ENCODE assay signal across 8 cellular contexts in the genomic region with DNA sequence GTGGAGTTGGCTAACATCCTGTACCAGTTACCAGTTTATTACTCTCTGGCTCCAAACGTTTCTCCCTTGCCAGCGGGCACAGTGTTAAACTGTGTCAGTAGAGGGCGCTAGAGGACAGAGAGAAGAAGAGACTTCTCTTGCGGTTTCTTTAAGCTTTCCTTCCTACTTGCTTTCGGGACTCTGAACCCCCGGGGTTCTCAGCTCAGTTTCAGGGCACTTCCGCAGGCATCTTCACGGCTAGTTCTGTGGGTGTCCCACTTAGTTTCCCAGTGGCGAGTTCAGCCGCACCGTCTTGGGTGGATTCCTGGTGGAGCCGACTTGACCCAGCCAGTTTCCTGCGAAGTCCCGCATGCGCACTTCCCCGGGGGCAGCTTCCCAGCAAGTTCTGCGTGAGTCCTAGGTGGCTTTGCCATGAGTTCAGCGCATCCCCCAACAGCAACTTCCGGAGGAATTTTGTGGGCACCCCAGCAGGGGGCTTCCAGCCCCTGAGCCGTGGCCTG. TPM values are rescaled to one million over a fixed set of nuclear protein-coding genes. Genes with fewer than 3 reads are reported as not detected.
DNase-seq lines count a peak whose midpoint lies in the region; ATAC-seq, FAIRE-seq and TF ChIP-seq lines count a peak whose summit lies in the region.

No MANE protein-coding gene starts in this region.

- H3K9me3 ChIP-seq in ES-I3 (ENCODE audit: control insufficient read depth, insufficient read depth, low read length) (no peaks in the 10 kb centered on the region), kidney (ENCODE audit: control insufficient read depth in 1 of 2, low read length in 2 of 2) (no peaks in the 10 kb centered on the region)

- peak overlapping the region; percentile 94 for H3K4me3 Mint-ChIP-seq in chondrocyte (ENCODE audit: unreplicated experiment)

- no peak for FAIRE-seq in kidney (lab: Jason Lieb, UNC)

- H3K9ac ChIP-seq in ES-I3 (ENCODE audit: low read depth, low read length) (peak overlapping the region; percentile 94), kidney (ENCODE audit: low read length in 2 of 2) (peak overlapping the region; percentile 49 to 92)

- H3K27me3 Mint-ChIP-seq in chondrocyte (ENCODE audit: low read depth), result peaks cover 9% of the 10 kb centered on the region

- H3K27ac Mint-ChIP-seq in chondrocyte (ENCODE audit: unreplicated experiment), result peak overlapping the region; percentile 91

- ATAC-seq in HG03196 (IDR thresholded peaks at IDR 0.05; ENCODE audit: unreplicated experiment) (peak; percentile 54), HG03159 (IDR thresholded peaks at IDR 0.05; ENCODE audit: unreplicated experiment) (no peak)

- peak; percentile 98 for TF ChIP-seq CTCF in chondrocyte (IDR thresholded peaks at IDR 0.05)
- peak; percentile 94 for TF ChIP-seq CTCF in kidney (IDR thresholded peaks at IDR 0.05; ENCODE audit: borderline replicate concordance, extremely low read depth, insufficient read depth)

- H3K36me3 Mint-ChIP-seq in chondrocyte (ENCODE audit: low read depth), result no peaks in the 10 kb centered on the region

- intact Hi-C loops in kidney (cut with DNase I), result no loop called here

- DNase-seq in NCI-H510A (lab: John Stamatoyannopoulos, UW) (peak; percentile 52), chondrocyte (ENCODE audit: low spot score) (no peak), kidney (peak; percentile 93)
- DNase-seq in activated CD4-positive, alpha-beta T cell treated with anti-CD3 and anti-CD28 coated beads for 24 hours (ENCODE audit: low read depth in 2 of 2), result peak; percentile 72 to 80
- peak; percentile 62 to 74 for DNase-seq in stimulated activated CD4-positive, alpha-beta T cell treated with anti-CD3 and anti-CD28 coated beads, Interleukin-15, amount 100 ng/mL, for 48 hours (ENCODE audit: low read depth in 2 of 2)

- H3K36me3 ChIP-seq in ES-I3 (ENCODE audit: insufficient read depth, low read length) (no peaks in the 10 kb centered on the region), kidney (ENCODE audit: control insufficient read depth in 1 of 2, insufficient read depth in 2 of 2, low read length in 2 of 2) (no peaks in the 10 kb centered on the region)

- peak overlapping the region; percentile 76 to 92 for H3K4me3 ChIP-seq in kidney (ENCODE audit: low read length in 2 of 2)

- no peaks in the 10 kb centered on the region for H3K4me1 ChIP-seq in ES-I3 (ENCODE audit: insufficient read depth, low read length)
- H3K4me1 ChIP-seq in kidney (ENCODE audit: control insufficient read depth in 1 of 2, insufficient read depth in 1 of 2, low read depth in 1 of 2, low read length in 2 of 2), result peaks cover 0 to 2% of the 10 kb centered on the region in 2 donors

- H3K4me1 Mint-ChIP-seq in chondrocyte (ENCODE audit: low read depth), result peaks cover 9% of the 10 kb centered on the region

- H3K27ac ChIP-seq in kidney (ENCODE audit: low read depth in 2 of 2, low read length in 2 of 2), result peak overlapping the region; percentile 80 to 85

- H3K9me3 Mint-ChIP-seq in chondrocyte (ENCODE audit: low read depth), result peaks cover 1% of the 10 kb centered on the region

RNA-seq across cellular contexts. Expression of a gene that starts 37.9 kb away (rescaled TPM):
- total RNA-seq in chondrocyte, result 33.2 to 41.3 TPM (median 39.9 TPM) in 3 replicates
- total RNA-seq in kidney, result 59.9 TPM
- 156 TPM for polyA plus RNA-seq in kidney (ENCODE audit: insufficient read depth, low read depth, low replicate concordance)

RNA-seq across cellular contexts. Expression of a gene that starts 37.9 kb away (rescaled TPM):
- total RNA-seq in chondrocyte (not detected in 3 replicates), kidney (1.1 TPM)
- polyA plus RNA-seq in kidney (ENCODE audit: insufficient read depth, low read depth, low replicate concordance), result not detected
